Comparison of ENCODE assay signal across 21 cellular contexts in the genomic region with DNA sequence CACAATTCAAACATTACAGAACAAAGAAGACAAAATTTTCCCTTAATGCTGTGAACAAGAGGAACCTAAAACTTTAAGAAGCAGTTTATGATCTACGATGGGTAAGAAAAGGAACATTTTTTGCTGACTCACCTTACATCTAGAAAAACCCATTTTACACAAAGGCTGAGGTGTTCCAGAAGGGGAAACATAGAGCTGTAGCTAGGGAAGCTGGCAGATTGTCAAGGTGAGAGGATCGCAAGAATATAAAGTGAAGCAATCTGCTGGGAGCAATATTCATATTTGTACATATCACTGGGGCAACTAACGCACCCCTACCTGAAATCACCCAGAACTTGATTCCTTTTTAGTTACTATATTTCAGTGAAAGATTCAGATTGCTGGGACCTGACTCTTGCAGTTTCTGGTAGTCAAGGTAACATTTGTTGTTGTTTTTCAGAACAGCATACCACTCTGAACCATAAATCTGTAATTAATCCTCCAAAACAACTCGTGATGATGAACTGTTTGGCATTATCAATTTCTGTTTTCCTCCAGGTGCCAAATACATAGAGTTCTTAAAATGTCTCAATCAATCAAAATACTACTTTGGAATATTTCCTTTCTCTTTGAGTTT.
DNase-seq lines count a peak whose midpoint lies in the region; ATAC-seq and TF ChIP-seq lines count a peak whose summit lies in the region.
"Had no signal": no experiment of that assay in that cellular context is flagged by ENCODE, and none has a peak within 500 bp of the region (broad histone marks: within the 10 kb centered on the region; RNA-seq: fewer than 3 reads in every experiment).

No MANE protein-coding gene starts in this region.

- H3K27ac ChIP-seq in right lobe of liver: peak overlapping the region in 2 of 3 donors; percentile 60 to 61
- H3K27ac ChIP-seq: coronary artery, left ventricle myocardium inferior, thyroid gland had no signal

- no peaks in the 10 kb centered on the region for H3K27me3 ChIP-seq in right lobe of liver
- H3K27me3 ChIP-seq: thyroid gland had no signal

- H3K9me3 ChIP-seq in right lobe of liver: no peaks in the 10 kb centered on the region
- H3K9me3 ChIP-seq: thyroid gland had no signal

- no peak for TF ChIP-seq POLR2A in right lobe of liver (IDR thresholded peaks at IDR 0.05)
- no peak for TF ChIP-seq POLR2A in GM18505 (IDR thresholded peaks at IDR 0.05; ENCODE audit: borderline replicate concordance, extremely low read depth, insufficient read depth, insufficient read length)

- peaks cover 0 to 13% (median 6%) of the 10 kb centered on the region in 4 donors for H3K4me1 ChIP-seq in right lobe of liver
- H3K4me1 ChIP-seq: left ventricle myocardium inferior, thyroid gland had no signal

- TF ChIP-seq CTCF in choroid plexus epithelial cell (conservative IDR thresholded peaks at IDR 0.05; ENCODE audit: low read depth, low read length): no peak
- TF ChIP-seq CTCF in right lobe of liver (IDR thresholded peaks at IDR 0.05): no peak

- H3K36me3 ChIP-seq in right lobe of liver: no peaks in the 10 kb centered on the region
- H3K36me3 ChIP-seq: left ventricle myocardium inferior, thyroid gland had no signal

- DNase-seq in NCI-H2171 treated with DMSO at 0.1 percent for 48 hours (lab: John Stamatoyannopoulos, UW) (peak; percentile 21), NCI-H2171 (lab: John Stamatoyannopoulos, UW) (no peak), choroid plexus epithelial cell (ENCODE audit: low read depth) (peak; percentile 25), right lobe of liver (no peak), hippocampal formation (lab: John Stamatoyannopoulos, UW) (no peak)
- DNase-seq: activated CD4-positive, alpha-beta T cell treated with anti-CD3 and anti-CD28 coated beads, Interleukin-2, amount 50 U/mL, for 4 hours; activated CD8-positive, alpha-beta memory T cell treated with anti-CD3 and anti-CD28 coated beads, Interleukin-2, amount 50 U/mL, for 4 hours; activated naive CD8-positive, alpha-beta T cell treated with anti-CD3 and anti-CD28 coated beads for 36 hours; left ventricle myocardium inferior; mucosa of descending colon; NCI-H1417 treated with DMSO at 0.1 percent for 48 hours; NCI-H526 treated with DMSO at 0.1 percent for 48 hours; stimulated activated CD4-positive, alpha-beta T cell treated with anti-CD3 and anti-CD28 coated beads, Interleukin-4, amount 100 ng/mL, for 1 hour; stimulated activated naive CD4-positive, alpha-beta T cell treated with Interleukin-2 at 50 U/mL for 16 hours; T-helper 9 cell; thyroid gland had no signal

- intact Hi-C loops in right lobe of liver (cut with DNase I): no loop called here

- no peak overlapping the region for H3K4me3 ChIP-seq in choroid plexus epithelial cell (ENCODE audit: low read depth, low read length)
- peak overlapping the region in 2 of 3 donors; percentile 9 to 11 for H3K4me3 ChIP-seq in right lobe of liver
- H3K4me3 ChIP-seq: coronary artery, left ventricle myocardium inferior, mucosa of descending colon, thyroid gland had no signal

- 24% methylated on average over 4 of the region's 4 CpGs for WGBS in right lobe of liver (ENCODE audit: insufficient coverage, low coverage, low lambda C conversion rate, missing lambda C conversion rate)

- ATAC-seq in right lobe of liver: peak in 3 of 4 donors; percentile 30 to 65 (median 39)
- ATAC-seq in GM18505 (IDR thresholded peaks at IDR 0.05; ENCODE audit: unreplicated experiment): no peak
- no peak for ATAC-seq in HG03521 (IDR thresholded peaks at IDR 0.05; ENCODE audit: unreplicated experiment)
- no peak for ATAC-seq in HG03457 (IDR thresholded peaks at IDR 0.05; ENCODE audit: unreplicated experiment)
- ATAC-seq: mucosa of descending colon, WTC11 had no signal

Comparison
In these comparisons a context has a peak if more than half of its experiments do, and no peak if none do; other contexts are left out.
1. DNase-seq: peak in NCI-H2171 treated with DMSO at 0.1 percent for 48 hours (single experiment) and choroid plexus epithelial cell (single experiment); none in NCI-H2171 (single experiment), right lobe of liver (0 of 3) and hippocampal formation (0 of 2).
2. ATAC-seq: peak in right lobe of liver (3 of 4); none in GM18505 (single experiment), HG03521 (single experiment) and HG03457 (single experiment).